Comparison of ENCODE assay signal across 19 cellular contexts in the genomic region with DNA sequence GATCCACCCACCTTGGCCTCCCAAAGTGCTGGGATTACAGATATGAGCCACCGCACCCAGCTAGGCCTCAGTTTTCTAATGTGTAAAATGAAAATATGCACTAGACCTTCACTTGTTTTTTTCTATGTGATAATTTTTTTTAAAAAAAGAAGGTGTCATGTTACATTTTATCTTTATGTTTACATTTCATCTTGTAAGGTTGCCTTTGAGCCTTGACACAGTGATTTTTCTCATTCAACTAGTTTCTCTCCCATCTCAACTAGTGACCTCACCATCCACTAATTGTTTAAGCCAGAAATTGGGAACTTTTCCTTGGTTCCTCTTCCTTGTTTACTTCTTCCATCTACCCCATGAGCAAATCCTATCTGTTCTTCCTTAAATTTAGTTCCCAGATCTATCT. TPM values are rescaled to one million over a fixed set of nuclear protein-coding genes. Genes with fewer than 3 reads are reported as not detected.
DNase-seq lines count a peak whose midpoint lies in the region; ATAC-seq and TF ChIP-seq lines count a peak whose summit lies in the region.
"Had no signal": no experiment of that assay in that cellular context is flagged by ENCODE, and none has a peak within 500 bp of the region (broad histone marks: within the 10 kb centered on the region; RNA-seq: fewer than 3 reads in every experiment).

No MANE protein-coding gene starts in this region.

- peaks cover 8% of the 10 kb centered on the region for H3K36me3 Mint-ChIP-seq in activated CD4-positive, alpha-beta T cell treated with anti-CD3 and anti-CD28 coated beads, Interleukin-2, amount 10 ng/mL, durations not matched to agents 24 days and 14 days (ENCODE audit: low read depth)
- H3K36me3 Mint-ChIP-seq in chondrocyte (ENCODE audit: low read depth), result no peaks in the 10 kb centered on the region
- H3K36me3 Mint-ChIP-seq: CD4-positive, alpha-beta memory T cell had no signal

- H3K4me1 Mint-ChIP-seq in activated CD4-positive, alpha-beta T cell treated with anti-CD3 and anti-CD28 coated beads, Interleukin-2, amount 10 ng/mL, durations not matched to agents 24 days and 14 days, result peaks cover 38% of the 10 kb centered on the region
- H3K4me1 Mint-ChIP-seq in chondrocyte (ENCODE audit: low read depth), result peaks cover 41% of the 10 kb centered on the region
- H3K4me1 Mint-ChIP-seq: CD4-positive, alpha-beta memory T cell had no signal

- no peaks in the 10 kb centered on the region for H3K27me3 Mint-ChIP-seq in activated CD4-positive, alpha-beta T cell treated with anti-CD3 and anti-CD28 coated beads, Interleukin-2, amount 10 ng/mL, durations not matched to agents 24 days and 14 days
- H3K27me3 Mint-ChIP-seq in chondrocyte (ENCODE audit: low read depth), result no peaks in the 10 kb centered on the region
- H3K27me3 Mint-ChIP-seq: activated naive CD8-positive, alpha-beta T cell treated with anti-CD3 and anti-CD28 coated beads, Interleukin-2, amount 10 ng/mL, durations not matched to agents 7 days and 5 days; CD4-positive, alpha-beta memory T cell had no signal

- BruUV-seq in Panc1 (replicated peaks; lab: Mats Ljungman, UMichigan), result no TSS peak

- H3K27me3 ChIP-seq in Panc1 (ENCODE audit: control insufficient read depth, insufficient read depth, low read length) (no peaks in the 10 kb centered on the region), skeletal muscle satellite cell (ENCODE audit: control insufficient read depth, insufficient read depth, low read length) (no peaks in the 10 kb centered on the region)
- H3K27me3 ChIP-seq: MG63, Peyer's patch had no signal

- DNase-seq in activated CD4-positive, alpha-beta T cell treated with anti-CD3 and anti-CD28 coated beads, Interleukin-2, amount 10 ng/mL, durations not matched to agents 24 days and 14 days, result no peak
- DNase-seq in activated CD4-positive, alpha-beta T cell treated with anti-CD3 and anti-CD28 coated beads, Interleukin-2, amount 50 U/mL, for 1 hour, result no peak
- DNase-seq in Panc1 (ENCODE audit: low read depth, low spot score), result no peak
- no peak for DNase-seq in chondrocyte (ENCODE audit: low spot score)
- no peak for DNase-seq in glomerular visceral epithelial cell (ENCODE audit: extremely low spot score)
- DNase-seq in SHP77 (lab: John Stamatoyannopoulos, UW), result no peak
- DNase-seq: activated CD4-positive, alpha-beta T cell treated with anti-CD3 and anti-CD28 coated beads, Interleukin-2, amount 50 U/mL, for 48 hours; activated naive CD8-positive, alpha-beta T cell treated with anti-CD3 and anti-CD28 coated beads, Interleukin-2, amount 10 ng/mL, durations not matched to agents 7 days and 5 days; CD4-positive, alpha-beta memory T cell; DMS153; left ventricle myocardium inferior; MG63; mucosa of descending colon; NCI-H1694; Peyer's patch had no signal

- H3K9me3 ChIP-seq in Panc1 (ENCODE audit: control insufficient read depth, insufficient read depth, low read depth, low read length) (no peaks in the 10 kb centered on the region), skeletal muscle satellite cell (replicated peaks; ENCODE audit: low read length) (no peaks in the 10 kb centered on the region)
- H3K9me3 ChIP-seq: left ventricle myocardium inferior, MG63, mucosa of descending colon, Peyer's patch had no signal

- peaks cover 14% of the 10 kb centered on the region for H3K9me3 Mint-ChIP-seq in activated CD4-positive, alpha-beta T cell treated with anti-CD3 and anti-CD28 coated beads, Interleukin-2, amount 10 ng/mL, durations not matched to agents 24 days and 14 days
- H3K9me3 Mint-ChIP-seq in chondrocyte (ENCODE audit: low read depth), result no peaks in the 10 kb centered on the region

- H3K4me3 ChIP-seq in Panc1 (ENCODE audit: low read depth in 2 of 2, low read length in 2 of 2), result no peak overlapping the region
- H3K4me3 ChIP-seq in skeletal muscle satellite cell (ENCODE audit: low read length), result no peak overlapping the region
- H3K4me3 ChIP-seq: left ventricle myocardium inferior, MG63, mucosa of descending colon, Peyer's patch had no signal

- H3K4me1 ChIP-seq in Panc1 (ENCODE audit: control insufficient read depth, insufficient read depth, low read length) (no peaks in the 10 kb centered on the region; the same call in 1 of the 2 replicates), skeletal muscle satellite cell (ENCODE audit: control insufficient read depth, insufficient read depth, low read length) (peaks cover 29% of the 10 kb centered on the region)
- H3K4me1 ChIP-seq: left ventricle myocardium inferior, Peyer's patch had no signal

- CTCF ChIA-PET in Panc1 (lab: Charles Lee), result no interaction called here

- H3K9ac ChIP-seq in skeletal muscle satellite cell (ENCODE audit: low read depth, low read length), result no peak overlapping the region

- POLR2A ChIA-PET in Panc1 (lab: Charles Lee), result no interaction called here

- H3K4me3 Mint-ChIP-seq in activated CD4-positive, alpha-beta T cell treated with anti-CD3 and anti-CD28 coated beads, Interleukin-2, amount 10 ng/mL, durations not matched to agents 24 days and 14 days, result no peak overlapping the region
- H3K4me3 Mint-ChIP-seq in chondrocyte (ENCODE audit: unreplicated experiment), result no peak overlapping the region
- H3K4me3 Mint-ChIP-seq: activated naive CD8-positive, alpha-beta T cell treated with anti-CD3 and anti-CD28 coated beads, Interleukin-2, amount 10 ng/mL, durations not matched to agents 7 days and 5 days; CD4-positive, alpha-beta memory T cell had no signal

- peak overlapping the region; percentile 3 for H3K4me2 ChIP-seq in skeletal muscle satellite cell (ENCODE audit: low read length)

- H3K27ac Mint-ChIP-seq in activated CD4-positive, alpha-beta T cell treated with anti-CD3 and anti-CD28 coated beads, Interleukin-2, amount 10 ng/mL, durations not matched to agents 24 days and 14 days, result peak overlapping the region; percentile 86
- peak overlapping the region; percentile 70 for H3K27ac Mint-ChIP-seq in chondrocyte (ENCODE audit: unreplicated experiment)
- H3K27ac Mint-ChIP-seq: activated naive CD8-positive, alpha-beta T cell treated with anti-CD3 and anti-CD28 coated beads, Interleukin-2, amount 10 ng/mL, durations not matched to agents 7 days and 5 days had no signal

- in situ Hi-C loops in Panc1 (cut with HindIII; ENCODE audit: low pct_unique_long_range_greater_than_20kb, low sequenced_read_pairs), result no loop called here

- H3K36me3 ChIP-seq in Panc1 (ENCODE audit: control insufficient read depth, insufficient read depth, low read length) (no peaks in the 10 kb centered on the region), skeletal muscle satellite cell (ENCODE audit: insufficient read depth, low read length) (no peaks in the 10 kb centered on the region)
- H3K36me3 ChIP-seq: left ventricle myocardium inferior, MG63, Peyer's patch had no signal

- no peak for ATAC-seq in Panc1
- ATAC-seq in GM19351 (IDR thresholded peaks at IDR 0.05; ENCODE audit: unreplicated experiment), result no peak
- ATAC-seq: HepG2 had no signal

- TF ChIP-seq CTCF in Panc1 (IDR thresholded peaks at IDR 0.05), result no peak
- TF ChIP-seq CTCF in chondrocyte (IDR thresholded peaks at IDR 0.05), result no peak

- intact Hi-C loops in activated CD4-positive, alpha-beta T cell treated with anti-CD3 and anti-CD28 coated beads, Interleukin-2, amount 10 ng/mL, durations not matched to agents 24 days and 14 days (cut with micrococcal nuclease), result loop anchor here (5.0 kb wide), 2 partner anchors 36 to 39 kb away; no protein-coding TSS in a partner anchor
- intact Hi-C loops in Panc1 (cut with micrococcal nuclease; ENCODE audit: unreplicated experiment), result no loop called here

- H3K27ac ChIP-seq in Panc1 (ENCODE audit: low read length), result peak overlapping the region; percentile 54; the same call in 1 of the 2 replicates
- H3K27ac ChIP-seq: left ventricle myocardium inferior, Peyer's patch had no signal

RNA-seq across cellular contexts. Expression of a gene that starts 21.5 kb away (rescaled TPM):
- total RNA-seq in activated CD4-positive, alpha-beta T cell treated with anti-CD3 and anti-CD28 coated beads, Interleukin-2, amount 10 ng/mL, durations not matched to agents 24 days and 14 days, result not detected in 2 replicates
- total RNA-seq in Panc1 (2021; ENCODE audit: unreplicated experiment), result 0.36 TPM
- 0.59 TPM for polyA plus RNA-seq in Panc1 (2012; ENCODE audit: insufficient read length)
- not detected in 3 replicates for total RNA-seq in chondrocyte
- total RNA-seq in skeletal muscle satellite cell (2012; rRNA removed), result not detected in 2 replicates
- total RNA-seq: activated naive CD8-positive, alpha-beta T cell treated with anti-CD3 and anti-CD28 coated beads, Interleukin-2, amount 10 ng/mL, durations not matched to agents 7 days and 5 days; CD4-positive, alpha-beta memory T cell; Peyer's patch had no signal
- polyA plus RNA-seq: AG04450; CD4-positive, alpha-beta memory T cell had no signal
